1 cellular context compared by ENCODE assay signal in the genomic region with DNA sequence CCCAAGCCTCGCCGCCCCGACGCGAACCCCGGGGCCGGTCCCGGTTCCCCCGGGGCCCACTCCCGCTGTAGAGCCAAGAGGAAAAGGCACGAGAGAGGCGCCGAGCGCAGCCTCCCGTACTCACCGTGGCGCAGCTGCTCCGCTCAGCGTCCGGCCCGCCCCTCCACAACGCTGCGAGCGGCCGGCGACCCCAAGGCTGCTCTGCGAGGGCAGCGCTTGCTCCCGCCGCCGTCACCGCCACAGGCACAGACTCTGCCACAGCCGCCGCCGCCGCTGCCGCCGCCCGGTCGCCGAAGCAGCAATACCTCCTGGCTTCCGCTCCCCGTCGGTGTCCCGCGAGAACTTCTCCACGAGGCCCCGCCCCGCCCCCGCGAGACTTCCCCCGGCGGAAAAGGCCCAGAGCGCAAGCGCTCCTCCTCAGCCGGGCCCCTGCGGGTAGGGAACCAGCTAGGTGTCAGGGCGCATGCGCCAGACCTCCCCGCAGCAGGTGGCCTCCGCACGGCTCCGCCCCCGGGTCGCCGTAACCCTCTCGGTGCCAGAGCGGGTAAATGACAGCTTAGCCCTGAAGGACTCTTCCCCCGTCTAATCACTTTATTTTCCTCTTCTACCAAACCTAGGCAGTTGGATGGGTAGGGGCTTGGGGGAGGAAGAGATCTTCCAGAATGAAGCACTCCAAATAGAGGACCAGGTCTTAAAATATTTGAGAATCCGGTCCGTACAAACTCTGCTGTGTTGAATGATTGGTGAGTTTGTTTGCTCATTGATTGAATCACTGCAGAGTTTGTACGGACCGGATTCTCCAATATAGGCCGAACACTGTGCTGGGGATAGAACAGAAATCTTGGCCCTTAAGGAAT.
A peak's percentile ranks its signal among the peaks of the same experiment; 100 is the strongest.
TF ChIP-seq lines count a peak whose summit lies in the region.

A gene (minus strand): TSS at position 314 of the 857 bp plus-strand sequence. CDS start 12,050 bp downstream, outside the sequence.

TF ChIP-seq in GM12878, 131 proteins besides CTCF, POLR2A, EP300 and RAD21 (continued from another document and continues in another):
- peak; percentile 62; the same call in 1 of the 2 replicates for TF ChIP-seq GATAD2B (conservative IDR thresholded peaks at IDR 0.05; ENCODE audit: low read depth)
- no peak for TF ChIP-seq ZNF24 (IDR thresholded peaks at IDR 0.05)
- TF ChIP-seq, protein P1, sequence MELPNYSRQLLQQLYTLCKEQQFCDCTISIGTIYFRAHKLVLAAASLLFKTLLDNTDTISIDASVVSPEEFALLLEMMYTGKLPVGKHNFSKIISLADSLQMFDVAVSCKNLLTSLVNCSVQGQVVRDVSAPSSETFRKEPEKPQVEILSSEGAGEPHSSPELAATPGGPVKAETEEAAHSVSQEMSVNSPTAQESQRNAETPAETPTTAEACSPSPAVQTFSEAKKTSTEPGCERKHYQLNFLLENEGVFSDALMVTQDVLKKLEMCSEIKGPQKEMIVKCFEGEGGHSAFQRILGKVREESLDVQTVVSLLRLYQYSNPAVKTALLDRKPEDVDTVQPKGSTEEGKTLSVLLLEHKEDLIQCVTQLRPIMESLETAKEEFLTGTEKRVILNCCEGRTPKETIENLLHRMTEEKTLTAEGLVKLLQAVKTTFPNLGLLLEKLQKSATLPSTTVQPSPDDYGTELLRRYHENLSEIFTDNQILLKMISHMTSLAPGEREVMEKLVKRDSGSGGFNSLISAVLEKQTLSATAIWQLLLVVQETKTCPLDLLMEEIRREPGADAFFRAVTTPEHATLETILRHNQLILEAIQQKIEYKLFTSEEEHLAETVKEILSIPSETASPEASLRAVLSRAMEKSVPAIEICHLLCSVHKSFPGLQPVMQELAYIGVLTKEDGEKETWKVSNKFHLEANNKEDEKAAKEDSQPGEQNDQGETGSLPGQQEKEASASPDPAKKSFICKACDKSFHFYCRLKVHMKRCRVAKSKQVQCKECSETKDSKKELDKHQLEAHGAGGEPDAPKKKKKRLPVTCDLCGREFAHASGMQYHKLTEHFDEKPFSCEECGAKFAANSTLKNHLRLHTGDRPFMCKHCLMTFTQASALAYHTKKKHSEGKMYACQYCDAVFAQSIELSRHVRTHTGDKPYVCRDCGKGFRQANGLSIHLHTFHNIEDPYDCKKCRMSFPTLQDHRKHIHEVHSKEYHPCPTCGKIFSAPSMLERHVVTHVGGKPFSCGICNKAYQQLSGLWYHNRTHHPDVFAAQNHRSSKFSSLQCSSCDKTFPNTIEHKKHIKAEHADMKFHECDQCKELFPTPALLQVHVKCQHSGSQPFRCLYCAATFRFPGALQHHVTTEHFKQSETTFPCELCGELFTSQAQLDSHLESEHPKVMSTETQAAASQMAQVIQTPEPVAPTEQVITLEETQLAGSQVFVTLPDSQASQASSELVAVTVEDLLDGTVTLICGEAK (IDR thresholded peaks at IDR 0.05; ENCODE audit: borderline replicate concordance): no peak; the same call in 1 of the 2 replicates
- 0 out of 2 replicates have a peak, but pooled peaks have one; percentile 3 for TF ChIP-seq ZNF207 (IDR thresholded peaks at IDR 0.05; ENCODE audit: borderline replicate concordance)
- no peak for TF ChIP-seq TCF7 (IDR thresholded peaks at IDR 0.05; ENCODE audit: borderline replicate concordance)
- TF ChIP-seq SIN3A (IDR thresholded peaks at IDR 0.05; ENCODE audit: low read depth, low read length): peak; percentile 62; the same call in 1 of the 2 replicates
- TF ChIP-seq, protein P2, sequence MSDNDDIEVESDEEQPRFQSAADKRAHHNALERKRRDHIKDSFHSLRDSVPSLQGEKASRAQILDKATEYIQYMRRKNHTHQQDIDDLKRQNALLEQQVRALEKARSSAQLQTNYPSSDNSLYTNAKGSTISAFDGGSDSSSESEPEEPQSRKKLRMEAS (IDR thresholded peaks at IDR 0.05; ENCODE audit: low read depth, low read length): no peak
- TF ChIP-seq ZBED1 (IDR thresholded peaks at IDR 0.05; ENCODE audit: borderline replicate concordance): no peak
- no peak for TF ChIP-seq IKZF2 (IDR thresholded peaks at IDR 0.05)
- no peak for TF ChIP-seq SUZ12 (IDR thresholded peaks at IDR 0.05; ENCODE audit: unreplicated experiment)
- TF ChIP-seq EGR1 (IDR thresholded peaks at IDR 0.05; ENCODE audit: borderline replicate concordance in 1 of 2, low read depth in 2 of 2, low read length in 2 of 2): peak in 1 of 2 experiments; percentile 88; a peak in 2 of 3 replicates
- no peak for TF ChIP-seq NFIC (IDR thresholded peaks at IDR 0.05; ENCODE audit: low read depth, low read length)
- TF ChIP-seq, protein P3, sequence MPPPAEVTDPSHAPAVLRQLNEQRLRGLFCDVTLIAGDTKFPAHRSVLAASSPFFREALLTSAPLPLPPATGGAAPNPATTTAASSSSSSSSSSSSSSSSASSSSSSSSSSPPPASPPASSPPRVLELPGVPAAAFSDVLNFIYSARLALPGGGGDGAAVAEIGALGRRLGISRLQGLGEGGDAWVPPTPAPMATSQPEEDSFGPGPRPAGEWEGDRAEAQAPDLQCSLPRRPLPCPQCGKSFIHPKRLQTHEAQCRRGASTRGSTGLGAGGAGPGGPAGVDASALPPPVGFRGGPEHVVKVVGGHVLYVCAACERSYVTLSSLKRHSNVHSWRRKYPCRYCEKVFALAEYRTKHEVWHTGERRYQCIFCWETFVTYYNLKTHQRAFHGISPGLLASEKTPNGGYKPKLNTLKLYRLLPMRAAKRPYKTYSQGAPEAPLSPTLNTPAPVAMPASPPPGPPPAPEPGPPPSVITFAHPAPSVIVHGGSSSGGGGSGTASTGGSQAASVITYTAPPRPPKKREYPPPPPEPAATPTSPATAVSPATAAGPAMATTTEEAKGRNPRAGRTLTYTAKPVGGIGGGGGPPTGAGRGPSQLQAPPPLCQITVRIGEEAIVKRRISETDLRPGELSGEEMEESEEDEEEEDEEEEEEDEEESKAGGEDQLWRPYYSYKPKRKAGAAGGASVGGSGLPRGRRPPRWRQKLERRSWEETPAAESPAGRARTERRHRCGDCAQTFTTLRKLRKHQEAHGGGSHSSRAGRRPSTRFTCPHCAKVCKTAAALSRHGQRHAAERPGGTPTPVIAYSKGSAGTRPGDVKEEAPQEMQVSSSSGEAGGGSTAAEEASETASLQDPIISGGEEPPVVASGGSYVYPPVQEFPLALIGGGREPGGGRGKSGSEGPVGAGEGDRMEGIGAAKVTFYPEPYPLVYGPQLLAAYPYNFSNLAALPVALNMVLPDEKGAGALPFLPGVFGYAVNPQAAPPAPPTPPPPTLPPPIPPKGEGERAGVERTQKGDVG (CRISPR knock-in tag; IDR thresholded peaks at IDR 0.05): no peak
- no peak for TF ChIP-seq FOXM1 (IDR thresholded peaks at IDR 0.05; ENCODE audit: low read depth, low read length)
- TF ChIP-seq ZZZ3 (IDR thresholded peaks at IDR 0.05; ENCODE audit: control insufficient read depth, insufficient read length, low read depth): no peak
- peak; percentile 77; the same call in 1 of the 2 replicates for TF ChIP-seq SMAD5 (IDR thresholded peaks at IDR 0.05; ENCODE audit: low read depth)
- peak; percentile 88 for TF ChIP-seq POLR2AphosphoS5 (IDR thresholded peaks at IDR 0.05; ENCODE audit: low read length)
- TF ChIP-seq, protein P4, sequence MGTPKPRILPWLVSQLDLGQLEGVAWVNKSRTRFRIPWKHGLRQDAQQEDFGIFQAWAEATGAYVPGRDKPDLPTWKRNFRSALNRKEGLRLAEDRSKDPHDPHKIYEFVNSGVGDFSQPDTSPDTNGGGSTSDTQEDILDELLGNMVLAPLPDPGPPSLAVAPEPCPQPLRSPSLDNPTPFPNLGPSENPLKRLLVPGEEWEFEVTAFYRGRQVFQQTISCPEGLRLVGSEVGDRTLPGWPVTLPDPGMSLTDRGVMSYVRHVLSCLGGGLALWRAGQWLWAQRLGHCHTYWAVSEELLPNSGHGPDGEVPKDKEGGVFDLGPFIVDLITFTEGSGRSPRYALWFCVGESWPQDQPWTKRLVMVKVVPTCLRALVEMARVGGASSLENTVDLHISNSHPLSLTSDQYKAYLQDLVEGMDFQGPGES (IDR thresholded peaks at IDR 0.05): no peak
- peak; percentile 61; the same call in 1 of the 2 replicates for TF ChIP-seq BACH1 (IDR thresholded peaks at IDR 0.05; ENCODE audit: borderline replicate concordance)
- TF ChIP-seq PAX8 (IDR thresholded peaks at IDR 0.05): no peak
- no peak for TF ChIP-seq KDM1A (IDR thresholded peaks at IDR 0.05; ENCODE audit: borderline replicate concordance)
- TF ChIP-seq HDAC2 (IDR thresholded peaks at IDR 0.05): no peak
- no peak for TF ChIP-seq JUND (IDR thresholded peaks at IDR 0.05; ENCODE audit: low read depth, low read length)
- TF ChIP-seq MEF2A (IDR thresholded peaks at IDR 0.05; ENCODE audit: insufficient read depth, low read depth, low read length): 0 out of 2 replicates have a peak, but pooled peaks have one; percentile 17
- TF ChIP-seq, protein P5, sequence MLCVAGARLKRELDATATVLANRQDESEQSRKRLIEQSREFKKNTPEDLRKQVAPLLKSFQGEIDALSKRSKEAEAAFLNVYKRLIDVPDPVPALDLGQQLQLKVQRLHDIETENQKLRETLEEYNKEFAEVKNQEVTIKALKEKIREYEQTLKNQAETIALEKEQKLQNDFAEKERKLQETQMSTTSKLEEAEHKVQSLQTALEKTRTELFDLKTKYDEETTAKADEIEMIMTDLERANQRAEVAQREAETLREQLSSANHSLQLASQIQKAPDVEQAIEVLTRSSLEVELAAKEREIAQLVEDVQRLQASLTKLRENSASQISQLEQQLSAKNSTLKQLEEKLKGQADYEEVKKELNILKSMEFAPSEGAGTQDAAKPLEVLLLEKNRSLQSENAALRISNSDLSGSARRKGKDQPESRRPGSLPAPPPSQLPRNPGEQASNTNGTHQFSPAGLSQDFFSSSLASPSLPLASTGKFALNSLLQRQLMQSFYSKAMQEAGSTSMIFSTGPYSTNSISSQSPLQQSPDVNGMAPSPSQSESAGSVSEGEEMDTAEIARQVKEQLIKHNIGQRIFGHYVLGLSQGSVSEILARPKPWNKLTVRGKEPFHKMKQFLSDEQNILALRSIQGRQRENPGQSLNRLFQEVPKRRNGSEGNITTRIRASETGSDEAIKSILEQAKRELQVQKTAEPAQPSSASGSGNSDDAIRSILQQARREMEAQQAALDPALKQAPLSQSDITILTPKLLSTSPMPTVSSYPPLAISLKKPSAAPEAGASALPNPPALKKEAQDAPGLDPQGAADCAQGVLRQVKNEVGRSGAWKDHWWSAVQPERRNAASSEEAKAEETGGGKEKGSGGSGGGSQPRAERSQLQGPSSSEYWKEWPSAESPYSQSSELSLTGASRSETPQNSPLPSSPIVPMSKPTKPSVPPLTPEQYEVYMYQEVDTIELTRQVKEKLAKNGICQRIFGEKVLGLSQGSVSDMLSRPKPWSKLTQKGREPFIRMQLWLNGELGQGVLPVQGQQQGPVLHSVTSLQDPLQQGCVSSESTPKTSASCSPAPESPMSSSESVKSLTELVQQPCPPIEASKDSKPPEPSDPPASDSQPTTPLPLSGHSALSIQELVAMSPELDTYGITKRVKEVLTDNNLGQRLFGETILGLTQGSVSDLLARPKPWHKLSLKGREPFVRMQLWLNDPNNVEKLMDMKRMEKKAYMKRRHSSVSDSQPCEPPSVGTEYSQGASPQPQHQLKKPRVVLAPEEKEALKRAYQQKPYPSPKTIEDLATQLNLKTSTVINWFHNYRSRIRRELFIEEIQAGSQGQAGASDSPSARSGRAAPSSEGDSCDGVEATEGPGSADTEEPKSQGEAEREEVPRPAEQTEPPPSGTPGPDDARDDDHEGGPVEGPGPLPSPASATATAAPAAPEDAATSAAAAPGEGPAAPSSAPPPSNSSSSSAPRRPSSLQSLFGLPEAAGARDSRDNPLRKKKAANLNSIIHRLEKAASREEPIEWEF (IDR thresholded peaks at IDR 0.05; ENCODE audit: insufficient replicate concordance, low read depth, low read length): no peak
- no peak; the same call in 1 of the 2 replicates for TF ChIP-seq SMARCA5 (IDR thresholded peaks at IDR 0.05)
- peak in 1 of 2 experiments; percentile 59; a peak in 2 of 4 replicates for TF ChIP-seq BHLHE40 (IDR thresholded peaks at IDR 0.05; ENCODE audit: borderline replicate concordance in 1 of 2, low read depth in 2 of 2, low read length in 1 of 2)
- TF ChIP-seq PML (IDR thresholded peaks at IDR 0.05; ENCODE audit: low read length): no peak
- TF ChIP-seq CHD1 (IDR thresholded peaks at IDR 0.05; ENCODE audit: low read depth, low read length): no peak
- no peak for TF ChIP-seq CREM (IDR thresholded peaks at IDR 0.05; ENCODE audit: low read depth)
- TF ChIP-seq TBL1XR1 (IDR thresholded peaks at IDR 0.05; ENCODE audit: low read depth, low read length): no peak
- TF ChIP-seq ESRRA (IDR thresholded peaks at IDR 0.05; ENCODE audit: low read length): no peak
- no peak for TF ChIP-seq FOXK2 (IDR thresholded peaks at IDR 0.05)
- TF ChIP-seq MYB (IDR thresholded peaks at IDR 0.05; ENCODE audit: borderline replicate concordance, low read depth, low read length): no peak
- no peak for TF ChIP-seq YBX1 (IDR thresholded peaks at IDR 0.05)
- TF ChIP-seq CBX5 (IDR thresholded peaks at IDR 0.05; ENCODE audit: low read depth): no peak
- TF ChIP-seq SIX5 (IDR thresholded peaks at IDR 0.05; ENCODE audit: low read depth, low read length, severe bottlenecking): no peak
- no peak for TF ChIP-seq NR2C2 (IDR thresholded peaks at IDR 0.05; ENCODE audit: borderline replicate concordance, control insufficient read depth, insufficient read length, low read depth)
- TF ChIP-seq WRNIP1 (IDR thresholded peaks at IDR 0.05; ENCODE audit: borderline replicate concordance, low read depth, low read length): no peak
- peak; percentile 97 for TF ChIP-seq NRF1 (conservative IDR thresholded peaks at IDR 0.05; ENCODE audit: low read depth, low read length)
- TF ChIP-seq, protein P6, sequence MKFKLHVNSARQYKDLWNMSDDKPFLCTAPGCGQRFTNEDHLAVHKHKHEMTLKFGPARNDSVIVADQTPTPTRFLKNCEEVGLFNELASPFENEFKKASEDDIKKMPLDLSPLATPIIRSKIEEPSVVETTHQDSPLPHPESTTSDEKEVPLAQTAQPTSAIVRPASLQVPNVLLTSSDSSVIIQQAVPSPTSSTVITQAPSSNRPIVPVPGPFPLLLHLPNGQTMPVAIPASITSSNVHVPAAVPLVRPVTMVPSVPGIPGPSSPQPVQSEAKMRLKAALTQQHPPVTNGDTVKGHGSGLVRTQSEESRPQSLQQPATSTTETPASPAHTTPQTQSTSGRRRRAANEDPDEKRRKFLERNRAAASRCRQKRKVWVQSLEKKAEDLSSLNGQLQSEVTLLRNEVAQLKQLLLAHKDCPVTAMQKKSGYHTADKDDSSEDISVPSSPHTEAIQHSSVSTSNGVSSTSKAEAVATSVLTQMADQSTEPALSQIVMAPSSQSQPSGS (IDR thresholded peaks at IDR 0.05; ENCODE audit: low read length): no peak
- peak; percentile 98 for TF ChIP-seq CHD2 (IDR thresholded peaks at IDR 0.05; ENCODE audit: borderline replicate concordance, low read depth, low read length)
- peak; percentile 52; the same call in 1 of the 2 replicates for TF ChIP-seq RAD51 (IDR thresholded peaks at IDR 0.05)
- peak; percentile 46; the same call in 1 of the 2 replicates for TF ChIP-seq NBN (IDR thresholded peaks at IDR 0.05)
